In the genomic region with DNA sequence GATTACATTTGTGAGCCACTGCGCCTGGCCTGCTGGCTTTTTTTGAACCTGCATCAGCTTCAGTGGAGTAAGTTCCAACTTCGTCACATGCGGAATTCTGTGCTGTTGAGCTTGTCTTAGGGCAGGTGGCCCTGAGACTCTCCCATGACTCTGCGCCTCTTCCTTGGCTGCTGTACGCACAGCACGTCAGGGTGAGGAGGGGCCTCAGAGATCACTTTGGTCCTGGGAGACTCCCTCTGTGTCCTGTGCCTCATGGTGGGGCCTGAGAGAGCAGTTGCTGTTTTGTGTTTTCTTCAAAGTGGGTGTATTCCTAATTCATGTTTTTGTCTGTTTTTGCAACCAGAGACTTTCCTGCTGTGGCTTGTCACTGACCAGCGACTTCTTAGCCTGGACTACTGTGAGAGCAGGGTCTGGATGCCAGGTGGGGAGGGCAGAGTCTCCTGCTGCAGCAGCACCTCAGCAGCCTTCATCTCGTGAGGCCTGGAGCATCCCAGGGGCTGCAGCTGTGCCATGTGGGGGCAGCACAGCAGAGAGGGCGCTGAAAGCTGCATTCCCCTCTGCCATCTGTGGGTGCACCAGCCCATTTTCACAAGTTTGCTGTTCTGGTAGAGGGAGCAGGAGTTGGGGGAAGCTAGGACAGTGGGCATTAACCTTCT, we compare ENCODE assay signal across 24 cellular contexts.
"Had no signal": no experiment of that assay in that cellular context is flagged by ENCODE, and none has a peak within 500 bp of the region (broad histone marks: within the 10 kb centered on the region; RNA-seq: fewer than 3 reads in every experiment).

No MANE protein-coding gene starts in this region.

- H3K27ac ChIP-seq: breast epithelium, epithelial cell of prostate, heart right ventricle, ovary, skin epidermis, stomach, suprapubic skin, transverse colon, vagina had no signal

- H3K27me3 Mint-ChIP-seq: activated naive CD8-positive, alpha-beta T cell treated with anti-CD3 and anti-CD28 coated beads, Interleukin-2, amount 10 ng/mL, durations not matched to agents 7 days and 5 days; activated T-helper 17 cell treated with anti-CD3 and anti-CD28 coated beads, Interleukin-2, amount 50 U/mL, for 72 hours had no signal

- H3K4me3 Mint-ChIP-seq: activated naive CD8-positive, alpha-beta T cell treated with anti-CD3 and anti-CD28 coated beads, Interleukin-2, amount 10 ng/mL, durations not matched to agents 7 days and 5 days; activated T-helper 17 cell treated with anti-CD3 and anti-CD28 coated beads, Interleukin-2, amount 50 U/mL, for 72 hours; endodermal cell; mesothelial cell of epicardium; natural killer cell had no signal

- H3K27me3 ChIP-seq: breast epithelium, heart right ventricle, ovary, stomach, suprapubic skin, transverse colon, vagina had no signal

- H3K4me3 ChIP-seq: breast epithelium, heart right ventricle, ovary, skin epidermis, stomach, suprapubic skin, transverse colon, vagina had no signal

- H3K9me3 ChIP-seq: breast epithelium, heart right ventricle, ovary, stomach, suprapubic skin, transverse colon, vagina had no signal

- DNase-seq: activated CD4-positive, alpha-beta T cell treated with anti-CD3 and anti-CD28 coated beads for 1 hour; activated CD4-positive, alpha-beta T cell treated with anti-CD3 and anti-CD28 coated beads, Interleukin-2, amount 50 U/mL, for 1 hour; activated naive CD4-positive, alpha-beta T cell treated with Interleukin-2 at 50 U/mL for 16 hours; activated naive CD8-positive, alpha-beta T cell treated with anti-CD3 and anti-CD28 coated beads, Interleukin-2, amount 10 ng/mL, durations not matched to agents 7 days and 5 days; amniotic stem cell; cortex of kidney; endodermal cell; heart right ventricle; kidney; natural killer cell; right cardiac atrium; stimulated activated CD4-positive, alpha-beta T cell treated with anti-CD3 and anti-CD28 coated beads, Interleukin-1b, Interleukin-23, amount 100 ng/mL, for 48 hours; stomach; T-helper 1 cell; T-helper 9 cell; transverse colon had no signal

- H3K27ac Mint-ChIP-seq: activated naive CD8-positive, alpha-beta T cell treated with anti-CD3 and anti-CD28 coated beads, Interleukin-2, amount 10 ng/mL, durations not matched to agents 7 days and 5 days; endodermal cell; mesothelial cell of epicardium; natural killer cell had no signal

- H3K36me3 ChIP-seq: ovary had no signal

- H3K4me1 ChIP-seq: breast epithelium, heart right ventricle, stomach, suprapubic skin, transverse colon, vagina had no signal

- ATAC-seq: activated T-helper 17 cell treated with anti-CD3 and anti-CD28 coated beads, Interleukin-2, amount 50 U/mL, for 72 hours; heart right ventricle; natural killer cell; right cardiac atrium had no signal

- H3K9me3 Mint-ChIP-seq: activated naive CD8-positive, alpha-beta T cell treated with anti-CD3 and anti-CD28 coated beads, Interleukin-2, amount 10 ng/mL, durations not matched to agents 7 days and 5 days; activated T-helper 17 cell treated with anti-CD3 and anti-CD28 coated beads, Interleukin-2, amount 50 U/mL, for 72 hours; mesothelial cell of epicardium; natural killer cell had no signal
